Comparison of ENCODE assay signal across 1 cellular context in genomic region chr10:69334258-69335062, GRCh38.
TF ChIP-seq lines count a peak whose summit lies in the region.

No MANE protein-coding gene starts in this region.

TF ChIP-seq in WTC11, 78 proteins besides CTCF, POLR2A, EP300 and RAD21 (continued from another document):
- TF ChIP-seq HMGXB4 (CRISPR knock-in tag; IDR thresholded peaks at IDR 0.05), result no peak
- no peak for TF ChIP-seq ZNF121 (CRISPR knock-in tag; IDR thresholded peaks at IDR 0.05)
- TF ChIP-seq FOXJ3 (CRISPR knock-in tag; IDR thresholded peaks at IDR 0.05; ENCODE audit: borderline replicate concordance), result no peak
